Comparison of ENCODE assay signal across 1 cellular context in genomic region chr14:81452766-81453165, GRCh38.
TF ChIP-seq lines count a peak whose summit lies in the region.

No MANE protein-coding gene starts in this region.

TF ChIP-seq in IMR-90, 13 proteins besides CTCF, POLR2A, EP300 and RAD21 (continued from another document):
- TF ChIP-seq MAFK (IDR thresholded peaks at IDR 0.05; ENCODE audit: low read depth, low read length), result no peak
- TF ChIP-seq FOS (IDR thresholded peaks at IDR 0.05; ENCODE audit: low read depth, low read length), result no peak
